Comparison of ENCODE assay signal across 1 cellular context in the genomic region with DNA sequence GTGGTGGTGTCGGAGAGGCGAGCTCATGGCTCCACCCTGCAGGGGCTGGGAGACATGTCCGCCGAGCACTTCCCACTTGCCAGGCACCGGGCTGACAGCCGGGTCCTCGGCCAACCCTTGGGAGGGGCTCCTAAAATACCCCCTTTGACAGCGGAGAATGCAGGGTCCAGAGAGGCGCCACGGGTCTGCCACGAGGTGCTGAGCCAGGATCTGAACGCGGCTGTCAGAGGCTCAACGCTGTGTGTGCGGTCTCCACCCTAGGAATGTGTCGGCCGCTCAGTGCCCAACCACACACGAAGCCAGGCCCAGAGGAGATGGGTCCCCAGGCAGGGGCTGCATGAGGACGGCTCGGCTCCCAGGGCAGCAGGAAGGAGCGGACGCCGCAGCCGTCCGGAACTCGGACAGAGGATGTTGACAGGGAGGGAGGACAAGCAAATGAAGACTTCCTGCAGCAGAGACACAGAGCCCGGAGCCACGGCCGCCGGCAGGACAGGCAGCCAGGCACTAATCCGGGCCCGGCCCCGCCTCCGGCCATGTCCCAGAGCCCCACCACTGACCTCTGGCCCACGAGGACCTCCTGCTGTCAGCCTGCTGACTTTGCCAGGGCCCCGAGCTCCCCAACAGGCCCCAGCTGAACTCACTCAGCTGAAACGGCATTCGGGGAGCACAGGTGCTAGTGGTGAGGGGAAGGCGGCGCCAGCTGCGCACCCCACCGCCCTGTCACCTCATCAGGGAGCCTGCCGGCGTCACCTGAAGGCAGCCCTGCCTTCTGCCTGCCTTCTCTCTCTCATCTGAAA.
TF ChIP-seq lines count a peak whose summit lies in the region.

No MANE protein-coding gene starts in this region.

TF ChIP-seq in HepG2, 621 proteins besides CTCF, POLR2A, EP300 and RAD21 (continued from another document and continues in another):
- TF ChIP-seq ZNF484 (CRISPR knock-in tag; IDR thresholded peaks at IDR 0.05; ENCODE audit: borderline replicate concordance, low read depth) (no peak), ZNF792 (CRISPR knock-in tag; IDR thresholded peaks at IDR 0.05) (peak; percentile 79; the same call in 1 of the 2 replicates), KAT8 (CRISPR knock-in tag; IDR thresholded peaks at IDR 0.05) (peak; percentile 63), ATF2 (CRISPR knock-in tag; IDR thresholded peaks at IDR 0.05) (peak; percentile 26; the same call in 1 of the 2 replicates), ZNF615 (CRISPR knock-in tag; IDR thresholded peaks at IDR 0.05; ENCODE audit: borderline replicate concordance) (0 out of 2 replicates have a peak, but pooled peaks have one; percentile 38), KDM4B (CRISPR knock-in tag; IDR thresholded peaks at IDR 0.05) (peak; percentile 71; the same call in 1 of the 2 replicates), TAF15 (IDR thresholded peaks at IDR 0.05; ENCODE audit: low read depth, low read length, poor library complexity, severe bottlenecking) (no peak), HNRNPK (IDR thresholded peaks at IDR 0.05; ENCODE audit: low read depth, low read length, poor library complexity, severe bottlenecking) (no peak), PPARG (CRISPR knock-in tag; conservative IDR thresholded peaks at IDR 0.05) (peak; percentile 81; the same call in 1 of the 2 replicates), ZNF674 (CRISPR knock-in tag; IDR thresholded peaks at IDR 0.05; ENCODE audit: low read depth) (peak; percentile 81; the same call in 1 of the 2 replicates), FOXA3 (CRISPR knock-in tag; IDR thresholded peaks at IDR 0.05) (peak; percentile 81), ZNF780A (CRISPR knock-in tag; IDR thresholded peaks at IDR 0.05) (no peak), ZMYM2 (CRISPR knock-in tag; IDR thresholded peaks at IDR 0.05) (no peak), POLR2G (IDR thresholded peaks at IDR 0.05; ENCODE audit: low read depth, low read length) (no peak), BCLAF1 (IDR thresholded peaks at IDR 0.05) (no peak), ZNF724P (CRISPR knock-in tag; IDR thresholded peaks at IDR 0.05; ENCODE audit: borderline replicate concordance) (no peak), ZBTB38 (CRISPR knock-in tag; IDR thresholded peaks at IDR 0.05) (peak; percentile 90), SRSF9 (IDR thresholded peaks at IDR 0.05; ENCODE audit: borderline replicate concordance, insufficient read depth, low read depth, low read length, poor library complexity, severe bottlenecking) (no peak), TCF12 (IDR thresholded peaks at IDR 0.05) (no peak), TCF12 (CRISPR knock-in tag; IDR thresholded peaks at IDR 0.05) (0 out of 2 replicates have a peak, but pooled peaks have one; percentile 45), AGO2 (optimal IDR thresholded peaks at IDR 0.05; ENCODE audit: low read depth, low read length) (peak; percentile 78), ZNF331 (CRISPR knock-in tag; IDR thresholded peaks at IDR 0.05) (peak; percentile 71), CEBPZ (IDR thresholded peaks at IDR 0.05; ENCODE audit: low read length) (no peak), ZNF691 (CRISPR knock-in tag; IDR thresholded peaks at IDR 0.05; ENCODE audit: borderline replicate concordance, low read depth) (peak; percentile 26; the same call in 1 of the 2 replicates), TCF7L2 (IDR thresholded peaks at IDR 0.05; ENCODE audit: low read depth, low read length) (no peak), RXRB (CRISPR knock-in tag; IDR thresholded peaks at IDR 0.05; ENCODE audit: borderline replicate concordance) (peak; percentile 87), ZMYM3 (CRISPR knock-in tag; IDR thresholded peaks at IDR 0.05) (peak; percentile 9; the same call in 1 of the 2 replicates), SETDB1 (CRISPR knock-in tag; IDR thresholded peaks at IDR 0.05; ENCODE audit: borderline replicate concordance) (no peak), ARNT2 (CRISPR knock-in tag; IDR thresholded peaks at IDR 0.05; ENCODE audit: low read depth) (0 out of 2 replicates have a peak, but pooled peaks have one; percentile 13), NFYB (CRISPR knock-in tag; IDR thresholded peaks at IDR 0.05) (0 out of 2 replicates have a peak, but pooled peaks have one; percentile 18)
- TF ChIP-seq, protein P1, sequence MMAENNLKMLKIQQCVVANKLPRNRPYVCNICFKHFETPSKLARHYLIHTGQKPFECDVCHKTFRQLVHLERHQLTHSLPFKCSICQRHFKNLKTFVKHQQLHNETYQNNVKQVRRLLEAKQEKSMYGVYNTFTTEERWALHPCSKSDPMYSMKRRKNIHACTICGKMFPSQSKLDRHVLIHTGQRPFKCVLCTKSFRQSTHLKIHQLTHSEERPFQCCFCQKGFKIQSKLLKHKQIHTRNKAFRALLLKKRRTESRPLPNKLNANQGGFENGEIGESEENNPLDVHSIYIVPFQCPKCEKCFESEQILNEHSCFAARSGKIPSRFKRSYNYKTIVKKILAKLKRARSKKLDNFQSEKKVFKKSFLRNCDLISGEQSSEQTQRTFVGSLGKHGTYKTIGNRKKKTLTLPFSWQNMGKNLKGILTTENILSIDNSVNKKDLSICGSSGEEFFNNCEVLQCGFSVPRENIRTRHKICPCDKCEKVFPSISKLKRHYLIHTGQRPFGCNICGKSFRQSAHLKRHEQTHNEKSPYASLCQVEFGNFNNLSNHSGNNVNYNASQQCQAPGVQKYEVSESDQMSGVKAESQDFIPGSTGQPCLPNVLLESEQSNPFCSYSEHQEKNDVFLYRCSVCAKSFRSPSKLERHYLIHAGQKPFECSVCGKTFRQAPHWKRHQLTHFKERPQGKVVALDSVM (CRISPR knock-in tag; IDR thresholded peaks at IDR 0.05) = no peak
- TF ChIP-seq, protein P2, sequence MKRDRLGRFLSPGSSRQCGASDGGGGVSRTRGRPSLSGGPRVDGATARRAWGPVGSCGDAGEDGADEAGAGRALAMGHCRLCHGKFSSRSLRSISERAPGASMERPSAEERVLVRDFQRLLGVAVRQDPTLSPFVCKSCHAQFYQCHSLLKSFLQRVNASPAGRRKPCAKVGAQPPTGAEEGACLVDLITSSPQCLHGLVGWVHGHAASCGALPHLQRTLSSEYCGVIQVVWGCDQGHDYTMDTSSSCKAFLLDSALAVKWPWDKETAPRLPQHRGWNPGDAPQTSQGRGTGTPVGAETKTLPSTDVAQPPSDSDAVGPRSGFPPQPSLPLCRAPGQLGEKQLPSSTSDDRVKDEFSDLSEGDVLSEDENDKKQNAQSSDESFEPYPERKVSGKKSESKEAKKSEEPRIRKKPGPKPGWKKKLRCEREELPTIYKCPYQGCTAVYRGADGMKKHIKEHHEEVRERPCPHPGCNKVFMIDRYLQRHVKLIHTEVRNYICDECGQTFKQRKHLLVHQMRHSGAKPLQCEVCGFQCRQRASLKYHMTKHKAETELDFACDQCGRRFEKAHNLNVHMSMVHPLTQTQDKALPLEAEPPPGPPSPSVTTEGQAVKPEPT (CRISPR knock-in tag; IDR thresholded peaks at IDR 0.05; ENCODE audit: low read depth) = 0 out of 2 replicates have a peak, but pooled peaks have one; percentile 31
- TF ChIP-seq, protein P3, sequence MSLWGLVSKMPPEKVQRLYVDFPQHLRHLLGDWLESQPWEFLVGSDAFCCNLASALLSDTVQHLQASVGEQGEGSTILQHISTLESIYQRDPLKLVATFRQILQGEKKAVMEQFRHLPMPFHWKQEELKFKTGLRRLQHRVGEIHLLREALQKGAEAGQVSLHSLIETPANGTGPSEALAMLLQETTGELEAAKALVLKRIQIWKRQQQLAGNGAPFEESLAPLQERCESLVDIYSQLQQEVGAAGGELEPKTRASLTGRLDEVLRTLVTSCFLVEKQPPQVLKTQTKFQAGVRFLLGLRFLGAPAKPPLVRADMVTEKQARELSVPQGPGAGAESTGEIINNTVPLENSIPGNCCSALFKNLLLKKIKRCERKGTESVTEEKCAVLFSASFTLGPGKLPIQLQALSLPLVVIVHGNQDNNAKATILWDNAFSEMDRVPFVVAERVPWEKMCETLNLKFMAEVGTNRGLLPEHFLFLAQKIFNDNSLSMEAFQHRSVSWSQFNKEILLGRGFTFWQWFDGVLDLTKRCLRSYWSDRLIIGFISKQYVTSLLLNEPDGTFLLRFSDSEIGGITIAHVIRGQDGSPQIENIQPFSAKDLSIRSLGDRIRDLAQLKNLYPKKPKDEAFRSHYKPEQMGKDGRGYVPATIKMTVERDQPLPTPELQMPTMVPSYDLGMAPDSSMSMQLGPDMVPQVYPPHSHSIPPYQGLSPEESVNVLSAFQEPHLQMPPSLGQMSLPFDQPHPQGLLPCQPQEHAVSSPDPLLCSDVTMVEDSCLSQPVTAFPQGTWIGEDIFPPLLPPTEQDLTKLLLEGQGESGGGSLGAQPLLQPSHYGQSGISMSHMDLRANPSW (CRISPR knock-in tag; IDR thresholded peaks at IDR 0.05; ENCODE audit: borderline replicate concordance) = peak; percentile 57; the same call in 1 of the 2 replicates
- TF ChIP-seq, protein P4, sequence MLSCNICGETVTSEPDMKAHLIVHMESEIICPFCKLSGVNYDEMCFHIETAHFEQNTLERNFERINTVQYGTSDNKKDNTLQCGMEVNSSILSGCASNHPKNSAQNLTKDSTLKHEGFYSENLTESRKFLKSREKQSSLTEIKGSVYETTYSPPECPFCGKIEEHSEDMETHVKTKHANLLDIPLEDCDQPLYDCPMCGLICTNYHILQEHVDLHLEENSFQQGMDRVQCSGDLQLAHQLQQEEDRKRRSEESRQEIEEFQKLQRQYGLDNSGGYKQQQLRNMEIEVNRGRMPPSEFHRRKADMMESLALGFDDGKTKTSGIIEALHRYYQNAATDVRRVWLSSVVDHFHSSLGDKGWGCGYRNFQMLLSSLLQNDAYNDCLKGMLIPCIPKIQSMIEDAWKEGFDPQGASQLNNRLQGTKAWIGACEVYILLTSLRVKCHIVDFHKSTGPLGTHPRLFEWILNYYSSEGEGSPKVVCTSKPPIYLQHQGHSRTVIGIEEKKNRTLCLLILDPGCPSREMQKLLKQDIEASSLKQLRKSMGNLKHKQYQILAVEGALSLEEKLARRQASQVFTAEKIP (CRISPR knock-in tag; IDR thresholded peaks at IDR 0.05; ENCODE audit: borderline replicate concordance) = no peak
- TF ChIP-seq, protein P5, sequence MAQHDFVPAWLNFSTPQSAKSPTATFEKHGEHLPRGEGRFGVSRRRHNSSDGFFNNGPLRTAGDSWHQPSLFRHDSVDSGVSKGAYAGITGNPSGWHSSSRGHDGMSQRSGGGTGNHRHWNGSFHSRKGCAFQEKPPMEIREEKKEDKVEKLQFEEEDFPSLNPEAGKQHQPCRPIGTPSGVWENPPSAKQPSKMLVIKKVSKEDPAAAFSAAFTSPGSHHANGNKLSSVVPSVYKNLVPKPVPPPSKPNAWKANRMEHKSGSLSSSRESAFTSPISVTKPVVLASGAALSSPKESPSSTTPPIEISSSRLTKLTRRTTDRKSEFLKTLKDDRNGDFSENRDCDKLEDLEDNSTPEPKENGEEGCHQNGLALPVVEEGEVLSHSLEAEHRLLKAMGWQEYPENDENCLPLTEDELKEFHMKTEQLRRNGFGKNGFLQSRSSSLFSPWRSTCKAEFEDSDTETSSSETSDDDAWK (CRISPR knock-in tag; IDR thresholded peaks at IDR 0.05) = no peak
